8 cellular contexts compared by ENCODE assay signal in genomic region chr6:124961468-124961783, GRCh38. TPM values are rescaled to one million over a fixed set of nuclear protein-coding genes. Genes with fewer than 3 reads are reported as not detected.
DNase-seq lines count a peak whose midpoint lies in the region; ATAC-seq and TF ChIP-seq lines count a peak whose summit lies in the region.

No MANE protein-coding gene starts in this region.

- DNase-seq in HEK293T (ENCODE audit: extremely low spot score) (no peak), KG1 (lab: John Stamatoyannopoulos, UW) (no peak), NCI-H1105 treated with DMSO at 0.1 percent for 48 hours (lab: John Stamatoyannopoulos, UW) (no peak)
- DNase-seq in activated naive CD8-positive, alpha-beta T cell treated with anti-CD3 and anti-CD28 coated beads, Interleukin-2, amount 10 ng/mL, durations not matched to agents 7 days and 5 days, result no peak
- no peak for DNase-seq in stimulated activated CD4-positive, alpha-beta T cell treated with anti-CD3 and anti-CD28 coated beads, Interleukin-15, amount 100 ng/mL, for 24 hours

- H3K9ac ChIP-seq in iPS-15b (ENCODE audit: low read depth, low read length) (peak overlapping the region; percentile 66), skeletal muscle tissue (ENCODE audit: low read depth in 1 of 3, low read length in 3 of 3) (peak overlapping the region; percentile 60 to 89 (median 81))

- peak overlapping the region; percentile 88 for H3K27ac ChIP-seq in skeletal muscle tissue (ENCODE audit: low read depth, low read length)

- CTCF ChIA-PET in HEK293T (lab: Yijun Ruan, JAX), result interaction anchor here (0.8 kb wide), 2 partner anchors 14 to 91 kb away, joined by 3 read pairs; no protein-coding TSS in a partner anchor

- POLR2A ChIA-PET in HEK293T (lab: Yijun Ruan, JAX), result interaction anchor here (0.6 to 1.1 kb wide), 6 partner anchors 10 to 138 kb away, joined by 3 to 5 read pairs (median 4); no protein-coding TSS in a partner anchor
- POLR2A ChIA-PET in activated naive CD8-positive, alpha-beta T cell treated with anti-CD3 and anti-CD28 coated beads, Interleukin-2, amount 10 ng/mL, durations not matched to agents 7 days and 5 days (lab: Charles Lee), result no interaction called here

- H3K9me3 Mint-ChIP-seq in activated naive CD8-positive, alpha-beta T cell treated with anti-CD3 and anti-CD28 coated beads, Interleukin-2, amount 10 ng/mL, durations not matched to agents 7 days and 5 days, result peaks cover 1% of the 10 kb centered on the region

- H3K4me3 Mint-ChIP-seq in activated naive CD8-positive, alpha-beta T cell treated with anti-CD3 and anti-CD28 coated beads, Interleukin-2, amount 10 ng/mL, durations not matched to agents 7 days and 5 days, result peak overlapping the region; percentile 74

- peaks cover 62% of the 10 kb centered on the region for H3K27me3 Mint-ChIP-seq in activated naive CD8-positive, alpha-beta T cell treated with anti-CD3 and anti-CD28 coated beads, Interleukin-2, amount 10 ng/mL, durations not matched to agents 7 days and 5 days

- H3K9me3 ChIP-seq in iPS-15b (ENCODE audit: control insufficient read depth, insufficient read depth, low read length) (no peaks in the 10 kb centered on the region), skeletal muscle tissue (ENCODE audit: control insufficient read depth in 3 of 3, low read length in 3 of 3) (no peaks in the 10 kb centered on the region)

- peaks cover 2% of the 10 kb centered on the region for H3K36me3 Mint-ChIP-seq in activated naive CD8-positive, alpha-beta T cell treated with anti-CD3 and anti-CD28 coated beads, Interleukin-2, amount 10 ng/mL, durations not matched to agents 7 days and 5 days

- H3K36me3 ChIP-seq in iPS-15b (ENCODE audit: control insufficient read depth, insufficient read depth, low read length) (no peaks in the 10 kb centered on the region), skeletal muscle tissue (ENCODE audit: control insufficient read depth in 3 of 3, insufficient read depth in 3 of 3, low read length in 3 of 3) (no peaks in the 10 kb centered on the region)

- no peak for ATAC-seq in activated naive CD8-positive, alpha-beta T cell treated with anti-CD3 and anti-CD28 coated beads, Interleukin-2, amount 10 ng/mL, durations not matched to agents 7 days and 5 days (ENCODE audit: low read depth)
- no peak for ATAC-seq in HG03135 (IDR thresholded peaks at IDR 0.05; ENCODE audit: unreplicated experiment)

- no peak overlapping the region for H3K27ac Mint-ChIP-seq in activated naive CD8-positive, alpha-beta T cell treated with anti-CD3 and anti-CD28 coated beads, Interleukin-2, amount 10 ng/mL, durations not matched to agents 7 days and 5 days

- peaks cover 8% of the 10 kb centered on the region for H3K27me3 ChIP-seq in iPS-15b (ENCODE audit: control insufficient read depth, insufficient read depth, low read length)
- H3K27me3 ChIP-seq in skeletal muscle tissue (ENCODE audit: control insufficient read depth in 3 of 3, insufficient read depth in 3 of 3, low read length in 3 of 3), result no peaks in the 10 kb centered on the region

- H3K4me1 ChIP-seq in iPS-15b (ENCODE audit: control insufficient read depth, insufficient read depth, low read length) (peaks cover 5% of the 10 kb centered on the region), skeletal muscle tissue (ENCODE audit: control insufficient read depth in 3 of 3, insufficient read depth in 3 of 3, low read length in 3 of 3) (peaks cover 9 to 22% (median 16%) of the 10 kb centered on the region in 3 donors)

- peaks cover 10% of the 10 kb centered on the region for H3K4me1 Mint-ChIP-seq in activated naive CD8-positive, alpha-beta T cell treated with anti-CD3 and anti-CD28 coated beads, Interleukin-2, amount 10 ng/mL, durations not matched to agents 7 days and 5 days

- H3K4me3 ChIP-seq in iPS-15b (ENCODE audit: low read depth, low read length) (peak overlapping the region; percentile 85), skeletal muscle tissue (ENCODE audit: low read length in 3 of 3) (peak overlapping the region; percentile 86 to 91 (median 87))

TF ChIP-seq in HEK293T, 16 proteins besides CTCF, POLR2A, EP300 and RAD21:
- TF ChIP-seq BHLHE40 (IDR thresholded peaks at IDR 0.05; ENCODE audit: borderline replicate concordance), result no peak
- TF ChIP-seq ZNF384 (IDR thresholded peaks at IDR 0.05), result no peak
- TF ChIP-seq L3MBTL2 (conservative IDR thresholded peaks at IDR 0.05), result peak; percentile 21; the same call in 1 of the 2 replicates

RNA-seq across cellular contexts. Expression of gene RNF217, which starts 0.8 kb away (rescaled TPM):
- total RNA-seq in activated naive CD8-positive, alpha-beta T cell treated with anti-CD3 and anti-CD28 coated beads, Interleukin-2, amount 10 ng/mL, durations not matched to agents 7 days and 5 days, result 1 to 10 TPM in 1 of 2 experiments, under 1 TPM in 1; 0.08 to 1.0 TPM
- total RNA-seq in skeletal muscle tissue, result 27.1 TPM

Comparison
In these comparisons a context has a peak if more than half of its experiments do, and no peak if none do; other contexts are left out.
1. RNA of gene RNF217, which starts 0.8 kb away (total RNA-seq): 27.1 TPM in skeletal muscle tissue (single experiment); 0.08 to 1.0 TPM in activated naive CD8-positive, alpha-beta T cell treated with anti-CD3 and anti-CD28 coated beads, Interleukin-2, amount 10 ng/mL, durations not matched to agents 7 days and 5 days; every median in the first group is over 10 times any median in the second.